In the genomic region with DNA sequence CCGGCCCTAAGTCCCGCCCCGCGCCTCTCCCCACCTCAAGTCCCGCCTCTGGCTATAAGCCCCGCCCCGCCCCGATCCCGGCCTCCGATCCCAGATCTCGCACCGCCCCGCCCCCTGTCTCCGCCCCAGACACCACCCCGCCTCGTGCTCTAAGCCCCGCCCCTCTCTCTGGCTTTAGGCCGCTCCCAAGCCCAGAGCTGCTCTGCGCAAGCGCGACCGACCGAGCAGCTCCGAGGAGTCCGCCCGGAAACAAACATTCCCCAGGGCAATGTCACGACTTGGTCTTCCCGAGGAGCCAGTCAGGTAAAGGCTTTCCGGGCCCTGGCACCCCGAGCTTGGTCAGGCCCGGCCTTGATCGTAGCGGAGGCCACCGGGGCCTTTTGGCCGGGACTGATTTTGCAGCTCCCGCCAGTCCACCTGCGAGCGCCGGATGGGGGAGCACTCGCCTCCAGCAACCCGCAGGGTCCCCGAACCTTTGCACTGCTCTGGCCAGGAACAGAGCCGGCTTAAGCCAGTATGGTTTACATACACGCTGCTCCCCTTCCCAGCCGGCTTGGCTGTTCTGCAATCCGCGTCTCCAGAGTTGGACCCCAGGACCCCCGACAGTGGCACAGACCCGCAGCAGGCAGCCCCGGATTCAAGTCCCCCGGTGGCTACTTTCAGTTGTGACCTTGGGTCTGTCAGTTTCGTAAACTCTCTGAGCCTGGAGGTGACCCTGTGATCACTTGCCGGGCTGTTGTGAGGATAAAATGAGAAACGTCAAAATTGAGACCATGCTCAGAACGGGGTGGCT, we compare ENCODE assay signal across 8 cellular contexts. TPM values are rescaled to one million over a fixed set of nuclear protein-coding genes. Genes with fewer than 3 reads are reported as not detected.
DNase-seq lines count a peak whose midpoint lies in the region; ATAC-seq and TF ChIP-seq lines count a peak whose summit lies in the region.

A gene (plus strand): TSS at position 200 of the 793 bp plus-strand sequence. CDS start 69 bp downstream, at position 269.

- DNase-seq in CD1c-positive myeloid dendritic cell (ENCODE audit: extremely low spot score), result peak; percentile 98
- DNase-seq in NCI-H526 (lab: John Stamatoyannopoulos, UW), result peak; percentile 82 to 97
- peak; percentile 99 for DNase-seq in activated CD4-positive, alpha-beta T cell treated with anti-CD3 and anti-CD28 coated beads, Interleukin-2, amount 50 U/mL, for 48 hours
- DNase-seq in dorsolateral prefrontal cortex, result peak; percentile 96 to 99 (median 97)
- peak; percentile 98 to 100 for DNase-seq in lower leg skin (ENCODE audit: low spot score in 2 of 2)
- peak; percentile 95 to 100 for DNase-seq in stimulated activated CD4-positive, alpha-beta T cell treated with anti-CD3 and anti-CD28 coated beads, Interleukin-4, amount 100 ng/mL, for 4 hours

- ATAC-seq in GM19328 (IDR thresholded peaks at IDR 0.05; ENCODE audit: unreplicated experiment) (peak; percentile 87), HG03469 (IDR thresholded peaks at IDR 0.05; ENCODE audit: unreplicated experiment) (peak; percentile 71)

- no peaks in the 10 kb centered on the region for H3K27me3 ChIP-seq in dorsolateral prefrontal cortex

- H3K4me3 ChIP-seq in dorsolateral prefrontal cortex (peak within 1 kb of the TSS; percentile 58 to 97 (median 84)), lower leg skin (ENCODE audit: low read depth, poor library complexity, severe bottlenecking) (peak within 1 kb of the TSS; percentile 61)

- peak in 53 of 56 donors; percentile 16 to 67 (median 44) for TF ChIP-seq CTCF in dorsolateral prefrontal cortex (IDR thresholded peaks at IDR 0.05 in 54 of 56, conservative IDR thresholded peaks at IDR 0.05 in 2 of 56; ENCODE audit: low read depth in 1 of 56, partially characterized antibody in 56 of 56)
- peak in 1 of 3 donors; percentile 17 for TF ChIP-seq CTCF in lower leg skin (IDR thresholded peaks at IDR 0.05)

- H3K27ac ChIP-seq in dorsolateral prefrontal cortex, result peak within 1 kb of the TSS; percentile 20 to 91 (median 82)

- intact Hi-C loops in dorsolateral prefrontal cortex (cut with DNase I) (loop anchor here in 1 of 2 donors (2.0 to 5.0 kb wide), 2 partner anchors 66 to 530 kb away; a partner anchor contains a TSS), lower leg skin (cut with DNase I; ENCODE audit: low total_unique reads) (no loop called here)

- no peak for TF ChIP-seq POLR2A in lower leg skin (IDR thresholded peaks at IDR 0.05)

- 0 to 1% methylated on average over 39 to 51 of the region's 55 CpGs for WGBS in lower leg skin, 2 donors

RNA-seq across cellular contexts. Expression of the gene that starts here (rescaled TPM):
- total RNA-seq in dorsolateral prefrontal cortex (10 to 100 TPM in 38 of 120 experiments, 1 to 10 TPM in 82; 2.9 to 16.8 (median 8.6) TPM), lower leg skin (10 to 100 TPM; 10.3 to 16.0 (median 12.0) TPM)

Comparison
In these comparisons a context has a peak if more than half of its experiments do, and no peak if none do; other contexts are left out.
1. Peak in every context shown above with its lines: DNase-seq, ATAC-seq, H3K4me3 ChIP-seq and H3K27ac ChIP-seq.